8 cellular contexts compared by ENCODE assay signal in genomic region chr11:77819921-77820564, GRCh38. TPM values are rescaled to one million over a fixed set of nuclear protein-coding genes. Genes with fewer than 3 reads are reported as not detected.
DNase-seq lines count a peak whose midpoint lies in the region; ATAC-seq and TF ChIP-seq lines count a peak whose summit lies in the region.

No MANE protein-coding gene starts in this region.

- TF ChIP-seq EP300 in neural cell (conservative IDR thresholded peaks at IDR 0.05; ENCODE audit: poor library complexity, severe bottlenecking): no peak

- TF ChIP-seq RAD21 in neural cell (conservative IDR thresholded peaks at IDR 0.05): no peak

- peak overlapping the region; percentile 95 for H3K27ac ChIP-seq in neural cell (ENCODE audit: low read length)
- H3K27ac ChIP-seq in thoracic aorta: peak overlapping the region; percentile 95 to 99

- no peaks in the 10 kb centered on the region for H3K9me2 ChIP-seq in neural cell (ENCODE audit: insufficient read depth, low read length)

- peak overlapping the region; percentile 97 for H3K9ac ChIP-seq in neural cell (ENCODE audit: low read length)

- peaks cover 38% of the 10 kb centered on the region for H3K79me2 ChIP-seq in neural cell (replicated peaks; ENCODE audit: insufficient read depth, low read length)

- TF ChIP-seq CTCF in fibroblast of pulmonary artery (IDR thresholded peaks at IDR 0.05; ENCODE audit: low read length, missing control alignments) (no peak), neural cell (IDR thresholded peaks at IDR 0.05; ENCODE audit: poor library complexity, severe bottlenecking) (no peak), thoracic aorta (IDR thresholded peaks at IDR 0.05) (no peak)

- H4K20me1 ChIP-seq in neural cell (ENCODE audit: insufficient read depth): no peaks in the 10 kb centered on the region

- H3K4me3 ChIP-seq in fibroblast of pulmonary artery (replicated peaks; ENCODE audit: low read depth, low read length) (peak overlapping the region; percentile 97), neural cell (ENCODE audit: low read length) (peak overlapping the region; percentile 92), thoracic aorta (peak overlapping the region; percentile 99)

- H3K36me3 ChIP-seq in neural cell (ENCODE audit: insufficient read depth, low read length) (no peaks in the 10 kb centered on the region), thoracic aorta (no peaks in the 10 kb centered on the region)

- H3K27me3 ChIP-seq in neural cell (ENCODE audit: insufficient read depth, low read depth, low read length) (no peaks in the 10 kb centered on the region), thoracic aorta (replicated peaks; ENCODE audit: insufficient read depth) (no peaks in the 10 kb centered on the region)

- H3K9me3 ChIP-seq in neural cell (ENCODE audit: low read length) (no peaks in the 10 kb centered on the region), thoracic aorta (no peaks in the 10 kb centered on the region)

- H3K4me2 ChIP-seq in neural cell (ENCODE audit: low read length): peak overlapping the region; percentile 30

- H3K4me1 ChIP-seq in thoracic aorta (ENCODE audit: control insufficient read depth in 1 of 2, low read depth in 2 of 2): peaks cover 25 to 64% of the 10 kb centered on the region in 2 donors

- peaks cover 7% of the 10 kb centered on the region for H3F3A ChIP-seq in neural cell (ENCODE audit: insufficient read depth, low read length, poor library complexity, severe bottlenecking)

- peak overlapping the region; percentile 78 for H2AFZ ChIP-seq in neural cell (ENCODE audit: low read depth, low read length)

- DNase-seq in NK-92 treated with Interleukin-12 subunit alpha and Interleukin-12 subunit beta, amount 100 ng/mL, for 24 hours (lab: John Stamatoyannopoulos, UW): peak; percentile 45
- DNase-seq in NK-92 (lab: John Stamatoyannopoulos, UW; ENCODE audit: unreplicated experiment): no peak
- DNase-seq in NCI-H524 (lab: John Stamatoyannopoulos, UW): peak; percentile 14 to 68
- peak; percentile 18 for DNase-seq in activated T-cell treated with anti-CD3 and anti-CD28 coated beads for 48 hours (ENCODE audit: low read depth)
- DNase-seq in fibroblast of pulmonary artery (ENCODE audit: low read depth): peak; percentile 30
- DNase-seq in thoracic aorta (ENCODE audit: low spot score): no peak

- ATAC-seq in HG02938 (IDR thresholded peaks at IDR 0.05; ENCODE audit: unreplicated experiment) (peak; percentile 7), thoracic aorta (ENCODE audit: insufficient number of reproducible peaks, low FRiP score, low read depth) (no peak)

TF ChIP-seq in neural cell, 6 proteins besides CTCF, POLR2A, EP300 and RAD21:
- TF ChIP-seq, protein P1, sequence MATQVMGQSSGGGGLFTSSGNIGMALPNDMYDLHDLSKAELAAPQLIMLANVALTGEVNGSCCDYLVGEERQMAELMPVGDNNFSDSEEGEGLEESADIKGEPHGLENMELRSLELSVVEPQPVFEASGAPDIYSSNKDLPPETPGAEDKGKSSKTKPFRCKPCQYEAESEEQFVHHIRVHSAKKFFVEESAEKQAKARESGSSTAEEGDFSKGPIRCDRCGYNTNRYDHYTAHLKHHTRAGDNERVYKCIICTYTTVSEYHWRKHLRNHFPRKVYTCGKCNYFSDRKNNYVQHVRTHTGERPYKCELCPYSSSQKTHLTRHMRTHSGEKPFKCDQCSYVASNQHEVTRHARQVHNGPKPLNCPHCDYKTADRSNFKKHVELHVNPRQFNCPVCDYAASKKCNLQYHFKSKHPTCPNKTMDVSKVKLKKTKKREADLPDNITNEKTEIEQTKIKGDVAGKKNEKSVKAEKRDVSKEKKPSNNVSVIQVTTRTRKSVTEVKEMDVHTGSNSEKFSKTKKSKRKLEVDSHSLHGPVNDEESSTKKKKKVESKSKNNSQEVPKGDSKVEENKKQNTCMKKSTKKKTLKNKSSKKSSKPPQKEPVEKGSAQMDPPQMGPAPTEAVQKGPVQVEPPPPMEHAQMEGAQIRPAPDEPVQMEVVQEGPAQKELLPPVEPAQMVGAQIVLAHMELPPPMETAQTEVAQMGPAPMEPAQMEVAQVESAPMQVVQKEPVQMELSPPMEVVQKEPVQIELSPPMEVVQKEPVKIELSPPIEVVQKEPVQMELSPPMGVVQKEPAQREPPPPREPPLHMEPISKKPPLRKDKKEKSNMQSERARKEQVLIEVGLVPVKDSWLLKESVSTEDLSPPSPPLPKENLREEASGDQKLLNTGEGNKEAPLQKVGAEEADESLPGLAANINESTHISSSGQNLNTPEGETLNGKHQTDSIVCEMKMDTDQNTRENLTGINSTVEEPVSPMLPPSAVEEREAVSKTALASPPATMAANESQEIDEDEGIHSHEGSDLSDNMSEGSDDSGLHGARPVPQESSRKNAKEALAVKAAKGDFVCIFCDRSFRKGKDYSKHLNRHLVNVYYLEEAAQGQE (IDR thresholded peaks at IDR 0.05; ENCODE audit: borderline replicate concordance): no peak
- TF ChIP-seq POLR2AphosphoS5 (IDR thresholded peaks at IDR 0.05) (no peak), MXI1 (conservative IDR thresholded peaks at IDR 0.05; ENCODE audit: poor library complexity, severe bottlenecking) (no peak), TAF1 (IDR thresholded peaks at IDR 0.05; ENCODE audit: low read depth) (no peak), EZH2 (IDR thresholded peaks at IDR 0.05; ENCODE audit: borderline replicate concordance, insufficient read depth, low read length, poor library complexity, severe bottlenecking) (no peak), SMC3 (conservative IDR thresholded peaks at IDR 0.05; ENCODE audit: poor library complexity) (no peak)

RNA-seq across cellular contexts. Expression of gene RSF1, which starts 0.5 kb away (rescaled TPM):
- polyA plus RNA-seq in neural cell: 19.1 and 23.4 TPM in 2 replicates
- polyA minus RNA-seq in neural cell: 155 and 193 TPM in 2 replicates
- total RNA-seq in thoracic aorta: 100 to 1,000 TPM in 1 of 2 donors, 10 to 100 TPM in 1; 86.6 to 107 TPM

RNA-seq across cellular contexts. Expression of gene AAMDC, which starts 0.9 kb away (rescaled TPM):
- 3.8 and 9.7 TPM in 2 replicates for polyA plus RNA-seq in neural cell
- polyA minus RNA-seq in neural cell: 3.7 and 5.2 TPM in 2 replicates
- total RNA-seq in thoracic aorta: 10 to 100 TPM; 38.9 to 41.3 TPM

Comparison
In these comparisons a context has a peak if more than half of its experiments do, and no peak if none do; other contexts are left out.
1. DNase-seq: peak in NK-92 treated with Interleukin-12 subunit alpha and Interleukin-12 subunit beta, amount 100 ng/mL, for 24 hours (single experiment), NCI-H524 (2 of 2), activated T-cell treated with anti-CD3 and anti-CD28 coated beads for 48 hours (single experiment) and fibroblast of pulmonary artery (single experiment); none in NK-92 (single experiment) and thoracic aorta (single experiment).
2. Peak in every context shown above with its lines, with median percentiles within 50 percentile points of each other: H3K4me3 ChIP-seq.